12 cellular contexts compared by ENCODE assay signal in the genomic region with DNA sequence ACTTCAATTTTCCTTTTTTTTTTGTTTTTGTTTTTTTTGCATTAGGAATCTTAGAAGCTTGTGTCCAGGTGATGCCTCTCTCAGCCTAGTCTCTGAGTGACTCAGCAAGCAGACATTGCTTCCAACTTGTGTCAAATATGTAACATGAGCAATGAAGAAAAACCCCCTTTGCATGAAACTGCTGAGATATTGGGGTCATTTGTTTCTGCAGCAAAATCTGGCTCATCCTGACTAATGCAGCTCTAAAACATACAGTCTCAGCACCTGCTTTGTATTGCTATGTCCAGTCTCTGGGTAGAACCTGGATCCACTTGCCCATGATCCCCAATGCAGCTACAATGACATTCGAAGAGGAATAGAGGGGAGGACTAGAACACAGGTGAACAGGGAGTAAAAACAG. TPM values are rescaled to one million over a fixed set of nuclear protein-coding genes. Genes with fewer than 3 reads are reported as not detected.
"Had no signal": no experiment of that assay in that cellular context is flagged by ENCODE, and none has a peak within 500 bp of the region (broad histone marks: within the 10 kb centered on the region; RNA-seq: fewer than 3 reads in every experiment).

No MANE protein-coding gene starts in this region.

- H2AFZ ChIP-seq: GM23248, GM23338 had no signal

- H3K4me2 ChIP-seq: GM23338 had no signal

- H3K4me3 ChIP-seq: GM23248, GM23338, HAP-1 had no signal

- H3K4me1 ChIP-seq: HAP-1 had no signal

- H3K9ac ChIP-seq: GM23248 had no signal

- H3K27ac ChIP-seq: GM23248 had no signal

- H3K9me3 ChIP-seq: HAP-1 had no signal

- ATAC-seq: GM23338, HCT116 had no signal

- H3K36me3 ChIP-seq: HAP-1 had no signal

- FAIRE-seq: H1, H54 had no signal

- DNase-seq: GM23248, GOT3, H7, H9, HCEC 1CT, HFFc6 had no signal

RNA-seq across cellular contexts. Expression of a gene that starts 55.7 kb away (rescaled TPM):
- total RNA-seq: GM23248, H4, HFFc6 had no signal
- polyA plus RNA-seq: GM23248 had no signal
